In genomic region chr20:63215101-63216040, GRCh38 we compare ENCODE assay signal across 1 cellular context.
TF ChIP-seq lines count a peak whose summit lies in the region.

No MANE protein-coding gene starts in this region.

TF ChIP-seq in HepG2, 621 proteins besides CTCF, POLR2A, EP300 and RAD21 (continued from another document and continues in another):
- TF ChIP-seq TRIM22 (IDR thresholded peaks at IDR 0.05) (no peak), FOXA1 (IDR thresholded peaks at IDR 0.05) (no peak), FOXA1 (CRISPR knock-in tag; IDR thresholded peaks at IDR 0.05) (no peak), SMAD3 (CRISPR knock-in tag; IDR thresholded peaks at IDR 0.05) (peak; percentile 33; the same call in 1 of the 2 replicates), ZNF205 (CRISPR knock-in tag; IDR thresholded peaks at IDR 0.05) (0 out of 2 replicates have a peak, but pooled peaks have one; percentile 20), EED (CRISPR knock-in tag; IDR thresholded peaks at IDR 0.05) (peak; percentile 68; the same call in 1 of the 2 replicates), ZNF557 (CRISPR knock-in tag; IDR thresholded peaks at IDR 0.05) (0 out of 2 replicates have a peak, but pooled peaks have one; percentile 65), CEBPB (IDR thresholded peaks at IDR 0.05; ENCODE audit: borderline replicate concordance, low read depth, low read length) (no peak), ZNF263 (CRISPR knock-in tag; IDR thresholded peaks at IDR 0.05) (peak; percentile 54; the same call in 1 of the 2 replicates), ZNF574 (CRISPR knock-in tag; IDR thresholded peaks at IDR 0.05) (no peak; the same call in 1 of the 2 replicates), TAF1 (CRISPR knock-in tag; IDR thresholded peaks at IDR 0.05) (no peak; the same call in none of the 2 replicates), ZBTB39 (CRISPR knock-in tag; IDR thresholded peaks at IDR 0.05) (no peak), HDAC6 (IDR thresholded peaks at IDR 0.05; ENCODE audit: low read depth, low read length) (no peak), MTF2 (CRISPR knock-in tag; IDR thresholded peaks at IDR 0.05; ENCODE audit: borderline replicate concordance) (no peak), PAX8 (CRISPR knock-in tag; IDR thresholded peaks at IDR 0.05; ENCODE audit: borderline replicate concordance) (no peak; the same call in 1 of the 2 replicates), TMF1 (CRISPR knock-in tag; IDR thresholded peaks at IDR 0.05; ENCODE audit: low read depth) (no peak; the same call in 1 of the 2 replicates), GPN1 (CRISPR knock-in tag; IDR thresholded peaks at IDR 0.05; ENCODE audit: borderline replicate concordance) (no peak), ZNF674 (CRISPR knock-in tag; IDR thresholded peaks at IDR 0.05; ENCODE audit: low read depth) (no peak), ZNF143 (CRISPR knock-in tag; IDR thresholded peaks at IDR 0.05) (peak; percentile 44; the same call in 1 of the 2 replicates), ZMYM4 (CRISPR knock-in tag; IDR thresholded peaks at IDR 0.05) (no peak), PAWR (CRISPR knock-in tag; IDR thresholded peaks at IDR 0.05; ENCODE audit: borderline replicate concordance) (no peak), BRCA1 (CRISPR knock-in tag; IDR thresholded peaks at IDR 0.05) (peak; percentile 51; the same call in 1 of the 2 replicates), ZBTB44 (CRISPR knock-in tag; IDR thresholded peaks at IDR 0.05) (no peak), ARNTL (CRISPR knock-in tag; IDR thresholded peaks at IDR 0.05) (0 out of 2 replicates have a peak, but pooled peaks have one; percentile 22), ZNF563 (CRISPR knock-in tag; IDR thresholded peaks at IDR 0.05) (no peak; the same call in 1 of the 2 replicates), AGO1 (IDR thresholded peaks at IDR 0.05; ENCODE audit: low read depth, low read length, poor library complexity, severe bottlenecking) (no peak), ZNF788 (CRISPR knock-in tag; IDR thresholded peaks at IDR 0.05; ENCODE audit: borderline replicate concordance) (peak; percentile 67; the same call in 1 of the 2 replicates), RELA (CRISPR knock-in tag; IDR thresholded peaks at IDR 0.05) (no peak), KDM3A (CRISPR knock-in tag; IDR thresholded peaks at IDR 0.05; ENCODE audit: low read depth) (0 out of 2 replicates have a peak, but pooled peaks have one; percentile 19), ZNF878 (CRISPR knock-in tag; IDR thresholded peaks at IDR 0.05) (no peak), ZNF552 (CRISPR knock-in tag; IDR thresholded peaks at IDR 0.05; ENCODE audit: borderline replicate concordance) (no peak), BCL6 (CRISPR knock-in tag; IDR thresholded peaks at IDR 0.05) (no peak), ZNF44 (CRISPR knock-in tag; IDR thresholded peaks at IDR 0.05) (peak; percentile 16; the same call in 1 of the 2 replicates), MAZ (IDR thresholded peaks at IDR 0.05; ENCODE audit: borderline replicate concordance, low read depth, low read length) (peak; percentile 64; the same call in 1 of the 2 replicates), MAZ (CRISPR knock-in tag; IDR thresholded peaks at IDR 0.05; ENCODE audit: low read depth) (no peak), KLF6 (CRISPR knock-in tag; IDR thresholded peaks at IDR 0.05) (no peak), HBP1 (CRISPR knock-in tag; IDR thresholded peaks at IDR 0.05; ENCODE audit: low read depth) (peak; percentile 45; the same call in 1 of the 2 replicates), ZNF280B (CRISPR knock-in tag; IDR thresholded peaks at IDR 0.05; ENCODE audit: borderline replicate concordance) (peak; percentile 80; the same call in 1 of the 2 replicates), ZNF83 (CRISPR knock-in tag; IDR thresholded peaks at IDR 0.05; ENCODE audit: borderline replicate concordance) (no peak), ZNF558 (CRISPR knock-in tag; IDR thresholded peaks at IDR 0.05; ENCODE audit: borderline replicate concordance) (peak; percentile 38; the same call in 1 of the 2 replicates), REPIN1 (CRISPR knock-in tag; IDR thresholded peaks at IDR 0.05; ENCODE audit: borderline replicate concordance, low read depth) (peak; percentile 26; the same call in 1 of the 2 replicates), ZNF275 (CRISPR knock-in tag; IDR thresholded peaks at IDR 0.05; ENCODE audit: borderline replicate concordance) (0 out of 2 replicates have a peak, but pooled peaks have one; percentile 64), ZFP91 (CRISPR knock-in tag; IDR thresholded peaks at IDR 0.05; ENCODE audit: borderline replicate concordance) (no peak), PITX1 (CRISPR knock-in tag; IDR thresholded peaks at IDR 0.05) (0 out of 2 replicates have a peak, but pooled peaks have one; percentile 4), SP4 (CRISPR knock-in tag; IDR thresholded peaks at IDR 0.05) (no peak), TGIF2 (CRISPR knock-in tag; IDR thresholded peaks at IDR 0.05) (no peak), ZSCAN20 (CRISPR knock-in tag; IDR thresholded peaks at IDR 0.05; ENCODE audit: borderline replicate concordance) (0 out of 2 replicates have a peak, but pooled peaks have one; percentile 11), MAFK (conservative IDR thresholded peaks at IDR 0.05 in 1 of 2, IDR thresholded peaks at IDR 0.05 in 1 of 2; ENCODE audit: low read length in 2 of 2) (no peak), ZBTB25 (CRISPR knock-in tag; IDR thresholded peaks at IDR 0.05) (no peak), ZNF317 (CRISPR knock-in tag; IDR thresholded peaks at IDR 0.05) (peak; percentile 55; the same call in 1 of the 2 replicates), ZNF121 (CRISPR knock-in tag; IDR thresholded peaks at IDR 0.05) (no peak), MIER3 (CRISPR knock-in tag; IDR thresholded peaks at IDR 0.05; ENCODE audit: borderline replicate concordance) (0 out of 2 replicates have a peak, but pooled peaks have one; percentile 6), SRSF9 (IDR thresholded peaks at IDR 0.05; ENCODE audit: borderline replicate concordance, insufficient read depth, low read depth, low read length, poor library complexity, severe bottlenecking) (no peak), PRMT3 (CRISPR knock-in tag; IDR thresholded peaks at IDR 0.05; ENCODE audit: borderline replicate concordance, low read depth) (no peak), SSRP1 (CRISPR knock-in tag; IDR thresholded peaks at IDR 0.05) (peak; percentile 62; the same call in 1 of the 2 replicates)
